ENCODE assay signal across 9 cellular contexts in genomic region chr1:27522148-27522859, GRCh38. TPM values are rescaled to one million over a fixed set of nuclear protein-coding genes. Genes with fewer than 3 reads are reported as not detected.
DNase-seq lines count a peak whose midpoint lies in the region; ATAC-seq and TF ChIP-seq lines count a peak whose summit lies in the region.
"Had no signal": no experiment of that assay in that cellular context is flagged by ENCODE, and none has a peak within 500 bp of the region (broad histone marks: within the 10 kb centered on the region; RNA-seq: fewer than 3 reads in every experiment).

No MANE protein-coding gene starts in this region.

- CTCF ChIA-PET in WTC11 (lab: Charles Lee): interaction anchor here (0.5 to 3.0 kb wide), 25 partner anchors 8 to 899 kb away, joined by 3 to 41 read pairs (median 6); partner anchors contain the start of genes AHDC1 and WASF2
- CTCF ChIA-PET in mammary epithelial cell (lab: Charles Lee; ENCODE audit: low non-redundant PET): interaction anchor here (0.6 kb wide), 1 partner anchor 195 kb away, joined by 3 read pairs; no protein-coding TSS in a partner anchor

- H2AFZ ChIP-seq in mammary epithelial cell (ENCODE audit: low read depth, low read length): peak overlapping the region; percentile 49

- no peak overlapping the region for H3K4me3 ChIP-seq in mammary epithelial cell (replicated peaks in 1 of 3; ENCODE audit: insufficient read depth in 1 of 3, low read depth in 2 of 3, low read length in 3 of 3)
- H3K4me3 ChIP-seq: body of pancreas had no signal

- H3K27ac ChIP-seq in KOPT-K1 (ENCODE audit: low read depth, low read length, poor library complexity, severe bottlenecking) (peak overlapping the region; percentile 83), mammary epithelial cell (ENCODE audit: insufficient read depth, low read depth, low read length) (peak overlapping the region; percentile 83)

- in situ Hi-C loops in mammary epithelial cell (cut with MboI; ENCODE audit: low sequenced_read_pairs in 2 of 2): no loop called here

- no peaks in the 10 kb centered on the region for H3K79me2 ChIP-seq in mammary epithelial cell (ENCODE audit: insufficient read depth, low read length)

- H3K9me3 Mint-ChIP-seq in WTC11 (no peaks in the 10 kb centered on the region), nephron progenitor cell (no peaks in the 10 kb centered on the region)

- POLR2A ChIA-PET in WTC11 (lab: Charles Lee): interaction anchor here (0.7 to 1.2 kb wide), 2 partner anchors 34 to 53 kb away, joined by 3 read pairs; no protein-coding TSS in a partner anchor

- intact Hi-C loops in mammary epithelial cell (cut with micrococcal nuclease): loop anchor here (1.0 to 2.0 kb wide), 4 partner anchors 32 to 106 kb away; partner anchors contain the start of gene WASF2

- BruUV-seq in mammary epithelial cell (replicated peaks; lab: Mats Ljungman, UMichigan): no TSS peak

- H3K27ac Mint-ChIP-seq in WTC11 (0 out of 2 replicates have a peak overlapping the region, but pooled peaks have one; percentile 17), nephron progenitor cell (peak overlapping the region; percentile 93)

- ATAC-seq in WTC11: no peak
- ATAC-seq in HG02763 (IDR thresholded peaks at IDR 0.05; ENCODE audit: unreplicated experiment): no peak
- no peak for ATAC-seq in HG02623 (IDR thresholded peaks at IDR 0.05; ENCODE audit: unreplicated experiment)
- ATAC-seq: body of pancreas had no signal

- H3K4me3 Mint-ChIP-seq in WTC11 (no peak overlapping the region), nephron progenitor cell (peak overlapping the region; percentile 11)

- H3K9me3 ChIP-seq in KOPT-K1 (ENCODE audit: insufficient read depth, low read length, poor library complexity, severe bottlenecking): no peaks in the 10 kb centered on the region
- no peaks in the 10 kb centered on the region for H3K9me3 ChIP-seq in mammary epithelial cell (replicated peaks; ENCODE audit: insufficient read depth, low read length)
- H3K9me3 ChIP-seq: body of pancreas had no signal

- H3K9ac ChIP-seq in mammary epithelial cell (ENCODE audit: insufficient read depth, low read length): peak overlapping the region; percentile 64

- H3K36me3 ChIP-seq in KOPT-K1 (ENCODE audit: insufficient read depth, low read length): no peaks in the 10 kb centered on the region
- H3K36me3 ChIP-seq in mammary epithelial cell (ENCODE audit: insufficient read depth, low read length): no peaks in the 10 kb centered on the region

- H3K36me3 Mint-ChIP-seq in WTC11 (no peaks in the 10 kb centered on the region), nephron progenitor cell (ENCODE audit: low read depth) (no peaks in the 10 kb centered on the region)

- DNase-seq in WTC11 (ENCODE audit: low spot score): no peak
- peak; percentile 99 for DNase-seq in mammary epithelial cell
- no peak for DNase-seq in nephron progenitor cell
- peak; percentile 85 for DNase-seq in ureter (ENCODE audit: low spot score)
- no peak for DNase-seq in COLO829 (ENCODE audit: low spot score)

- peak overlapping the region; percentile 67 for H3K4me2 ChIP-seq in mammary epithelial cell (ENCODE audit: insufficient read depth, low read depth, low read length)

- H3K4me1 ChIP-seq in mammary epithelial cell (ENCODE audit: insufficient read depth, low read length): peaks cover 91% of the 10 kb centered on the region

- H3K27me3 Mint-ChIP-seq in WTC11 (ENCODE audit: low read depth) (no peaks in the 10 kb centered on the region), nephron progenitor cell (ENCODE audit: low read depth, poor library complexity) (peaks cover 4% of the 10 kb centered on the region)

- H4K20me1 ChIP-seq in mammary epithelial cell (ENCODE audit: insufficient read depth, low read length): no peaks in the 10 kb centered on the region

- H3K4me1 Mint-ChIP-seq in WTC11 (peaks cover 74% of the 10 kb centered on the region), nephron progenitor cell (peaks cover 96% of the 10 kb centered on the region)

- dilution Hi-C loops in mammary epithelial cell (cut with HindIII; ENCODE audit: low sequenced_read_pairs): no loop called here

- H3K27me3 ChIP-seq in mammary epithelial cell (ENCODE audit: insufficient read depth, low read length): no peaks in the 10 kb centered on the region
- H3K27me3 ChIP-seq: body of pancreas had no signal

- TF ChIP-seq CTCF in WTC11 (IDR thresholded peaks at IDR 0.05) (no peak), mammary epithelial cell (conservative IDR thresholded peaks at IDR 0.05 in 1 of 2, IDR thresholded peaks at IDR 0.05 in 1 of 2; ENCODE audit: extremely low read depth in 1 of 2, insufficient read depth in 1 of 2, low read depth in 1 of 2, low read length in 2 of 2) (peak; percentile 29 to 39), nephron progenitor cell (IDR thresholded peaks at IDR 0.05) (no peak)

- WGBS in mammary epithelial cell (ENCODE audit: low coverage, missing lambda C conversion rate): 2% methylated on average over 4 of the region's 20 CpGs

TF ChIP-seq in WTC11, 78 proteins besides CTCF, POLR2A, EP300 and RAD21 (continues in another document):
- TF ChIP-seq FOXP1 (CRISPR knock-in tag; IDR thresholded peaks at IDR 0.05; ENCODE audit: borderline replicate concordance) (no peak), NFE2L1 (CRISPR knock-in tag; IDR thresholded peaks at IDR 0.05) (no peak), EMX1 (CRISPR knock-in tag; IDR thresholded peaks at IDR 0.05) (no peak), NFATC4 (CRISPR knock-in tag; IDR thresholded peaks at IDR 0.05) (no peak), TEAD1 (CRISPR knock-in tag; IDR thresholded peaks at IDR 0.05) (no peak), ATF6 (CRISPR knock-in tag; IDR thresholded peaks at IDR 0.05) (no peak), CREB1 (CRISPR knock-in tag; IDR thresholded peaks at IDR 0.05) (no peak), SOX15 (CRISPR knock-in tag; IDR thresholded peaks at IDR 0.05) (no peak)
- TF ChIP-seq, protein P1, sequence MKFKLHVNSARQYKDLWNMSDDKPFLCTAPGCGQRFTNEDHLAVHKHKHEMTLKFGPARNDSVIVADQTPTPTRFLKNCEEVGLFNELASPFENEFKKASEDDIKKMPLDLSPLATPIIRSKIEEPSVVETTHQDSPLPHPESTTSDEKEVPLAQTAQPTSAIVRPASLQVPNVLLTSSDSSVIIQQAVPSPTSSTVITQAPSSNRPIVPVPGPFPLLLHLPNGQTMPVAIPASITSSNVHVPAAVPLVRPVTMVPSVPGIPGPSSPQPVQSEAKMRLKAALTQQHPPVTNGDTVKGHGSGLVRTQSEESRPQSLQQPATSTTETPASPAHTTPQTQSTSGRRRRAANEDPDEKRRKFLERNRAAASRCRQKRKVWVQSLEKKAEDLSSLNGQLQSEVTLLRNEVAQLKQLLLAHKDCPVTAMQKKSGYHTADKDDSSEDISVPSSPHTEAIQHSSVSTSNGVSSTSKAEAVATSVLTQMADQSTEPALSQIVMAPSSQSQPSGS (CRISPR knock-in tag; IDR thresholded peaks at IDR 0.05; ENCODE audit: borderline replicate concordance, low read depth): no peak
- TF ChIP-seq, protein P2, sequence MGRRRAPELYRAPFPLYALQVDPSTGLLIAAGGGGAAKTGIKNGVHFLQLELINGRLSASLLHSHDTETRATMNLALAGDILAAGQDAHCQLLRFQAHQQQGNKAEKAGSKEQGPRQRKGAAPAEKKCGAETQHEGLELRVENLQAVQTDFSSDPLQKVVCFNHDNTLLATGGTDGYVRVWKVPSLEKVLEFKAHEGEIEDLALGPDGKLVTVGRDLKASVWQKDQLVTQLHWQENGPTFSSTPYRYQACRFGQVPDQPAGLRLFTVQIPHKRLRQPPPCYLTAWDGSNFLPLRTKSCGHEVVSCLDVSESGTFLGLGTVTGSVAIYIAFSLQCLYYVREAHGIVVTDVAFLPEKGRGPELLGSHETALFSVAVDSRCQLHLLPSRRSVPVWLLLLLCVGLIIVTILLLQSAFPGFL (CRISPR knock-in tag; IDR thresholded peaks at IDR 0.05; ENCODE audit: borderline replicate concordance): no peak
- TF ChIP-seq, protein P3, sequence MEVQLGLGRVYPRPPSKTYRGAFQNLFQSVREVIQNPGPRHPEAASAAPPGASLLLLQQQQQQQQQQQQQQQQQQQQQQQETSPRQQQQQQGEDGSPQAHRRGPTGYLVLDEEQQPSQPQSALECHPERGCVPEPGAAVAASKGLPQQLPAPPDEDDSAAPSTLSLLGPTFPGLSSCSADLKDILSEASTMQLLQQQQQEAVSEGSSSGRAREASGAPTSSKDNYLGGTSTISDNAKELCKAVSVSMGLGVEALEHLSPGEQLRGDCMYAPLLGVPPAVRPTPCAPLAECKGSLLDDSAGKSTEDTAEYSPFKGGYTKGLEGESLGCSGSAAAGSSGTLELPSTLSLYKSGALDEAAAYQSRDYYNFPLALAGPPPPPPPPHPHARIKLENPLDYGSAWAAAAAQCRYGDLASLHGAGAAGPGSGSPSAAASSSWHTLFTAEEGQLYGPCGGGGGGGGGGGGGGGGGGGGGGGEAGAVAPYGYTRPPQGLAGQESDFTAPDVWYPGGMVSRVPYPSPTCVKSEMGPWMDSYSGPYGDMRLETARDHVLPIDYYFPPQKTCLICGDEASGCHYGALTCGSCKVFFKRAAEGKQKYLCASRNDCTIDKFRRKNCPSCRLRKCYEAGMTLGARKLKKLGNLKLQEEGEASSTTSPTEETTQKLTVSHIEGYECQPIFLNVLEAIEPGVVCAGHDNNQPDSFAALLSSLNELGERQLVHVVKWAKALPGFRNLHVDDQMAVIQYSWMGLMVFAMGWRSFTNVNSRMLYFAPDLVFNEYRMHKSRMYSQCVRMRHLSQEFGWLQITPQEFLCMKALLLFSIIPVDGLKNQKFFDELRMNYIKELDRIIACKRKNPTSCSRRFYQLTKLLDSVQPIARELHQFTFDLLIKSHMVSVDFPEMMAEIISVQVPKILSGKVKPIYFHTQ (CRISPR knock-in tag; IDR thresholded peaks at IDR 0.05): no peak

RNA-seq across cellular contexts. Expression of gene WASF2, which starts 32.3 kb away (rescaled TPM):
- 90.1 to 104 TPM (median 92.8 TPM) in 3 replicates for total RNA-seq in WTC11 (2021)
- 100 to 1,000 TPM in 1 of 2 donors, 10 to 100 TPM in 1; 32.2 to 138 TPM for total RNA-seq in mammary epithelial cell
- polyA plus RNA-seq in mammary epithelial cell: 58.1 TPM
- polyA minus RNA-seq in mammary epithelial cell: 246 TPM
- 141 TPM for total RNA-seq in ureter

Comparison
In these comparisons a context has a peak if more than half of its experiments do, and no peak if none do; other contexts are left out.
1. DNase-seq: peak in mammary epithelial cell (single experiment) and ureter (single experiment); none in WTC11 (single experiment), nephron progenitor cell (single experiment) and COLO829 (single experiment).
2. CTCF ChIP-seq: peak in mammary epithelial cell (2 of 2); none in WTC11 (single experiment) and nephron progenitor cell (single experiment).